27 cellular contexts compared by ENCODE assay signal in the genomic region with DNA sequence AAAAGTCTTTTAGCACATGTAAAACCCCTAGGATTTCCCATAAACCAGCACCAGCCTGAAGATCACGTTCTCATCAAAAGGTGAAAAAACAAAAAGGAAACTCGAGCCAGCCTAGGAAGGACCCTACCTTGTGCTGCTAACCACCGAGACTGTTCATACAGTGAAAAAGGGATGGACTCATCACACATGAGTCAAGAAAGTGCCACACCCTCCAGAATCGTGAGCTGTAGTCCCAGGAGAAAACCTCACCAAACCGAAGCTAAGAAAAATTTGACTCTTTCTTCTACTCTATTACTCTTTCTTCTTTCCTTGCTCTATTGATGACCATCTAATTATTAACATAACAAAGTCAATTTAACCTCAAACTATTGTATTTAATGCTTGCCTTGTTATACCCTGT.
"Had no signal": no experiment of that assay in that cellular context is flagged by ENCODE, and none has a peak within 500 bp of the region (broad histone marks: within the 10 kb centered on the region; RNA-seq: fewer than 3 reads in every experiment).

No MANE protein-coding gene starts in this region.

- H3K27me3 ChIP-seq: esophagus squamous epithelium, ovary, sigmoid colon, spleen, suprapubic skin, transverse colon, upper lobe of right lung, uterus had no signal

- H3K4me3 Mint-ChIP-seq: memory B cell; natural killer cell; stimulated activated naive CD8-positive, alpha-beta T cell treated with anti-CD3 and anti-CD28 coated beads, Interleukin-15, amount 100 ng/mL, for 72 hours had no signal

- H3K36me3 Mint-ChIP-seq: memory B cell, natural killer cell had no signal

- H3K36me3 ChIP-seq: esophagus squamous epithelium, ovary, sigmoid colon, spleen, suprapubic skin, transverse colon, upper lobe of right lung, uterus had no signal

- H3K27ac ChIP-seq: coronary artery, esophagus squamous epithelium, ovary, psoas muscle, sigmoid colon, skin epidermis, spleen, suprapubic skin, transverse colon, upper lobe of right lung, uterus had no signal

- FAIRE-seq: endothelial cell of umbilical vein, frontal cortex, keratinocyte had no signal

- H3K9me3 Mint-ChIP-seq: natural killer cell had no signal

- H3K27me3 Mint-ChIP-seq: stimulated activated naive CD8-positive, alpha-beta T cell treated with anti-CD3 and anti-CD28 coated beads, Interleukin-15, amount 100 ng/mL, for 72 hours had no signal

- H3K4me3 ChIP-seq: coronary artery, esophagus squamous epithelium, lung, ovary, psoas muscle, sigmoid colon, skin epidermis, spleen, suprapubic skin, transverse colon, upper lobe of right lung, uterus had no signal

- H3K4me1 Mint-ChIP-seq: memory B cell; natural killer cell; stimulated activated naive CD8-positive, alpha-beta T cell treated with anti-CD3 and anti-CD28 coated beads, Interleukin-15, amount 100 ng/mL, for 72 hours had no signal

- DNase-seq: dermis blood vessel endothelial cell; effector memory CD4-positive, alpha-beta T cell; erythroblast; esophagus squamous epithelium; head of caudate nucleus; natural killer cell; occipital lobe; ovary; posterior cingulate gyrus; psoas muscle; right cardiac atrium; sigmoid colon; spleen; stimulated activated CD4-positive, alpha-beta T cell treated with anti-CD3 and anti-CD28 coated beads, Interleukin-2, amount 100 ng/mL, for 48 hours; stimulated activated naive CD4-positive, alpha-beta T cell; stimulated activated naive CD8-positive, alpha-beta T cell treated with anti-CD3 and anti-CD28 coated beads, Interleukin-15, amount 100 ng/mL, for 72 hours; transverse colon; upper lobe of right lung; uterus had no signal

- H3K27ac Mint-ChIP-seq: memory B cell; natural killer cell; stimulated activated naive CD8-positive, alpha-beta T cell treated with anti-CD3 and anti-CD28 coated beads, Interleukin-15, amount 100 ng/mL, for 72 hours had no signal

- H3K4me1 ChIP-seq: esophagus squamous epithelium, psoas muscle, sigmoid colon, spleen, suprapubic skin, transverse colon, upper lobe of right lung, uterus had no signal

- H3K9me3 ChIP-seq: esophagus squamous epithelium, ovary, psoas muscle, sigmoid colon, spleen, suprapubic skin, transverse colon, upper lobe of right lung, uterus had no signal
